In genomic region chr5:160188151-160188967, GRCh38 we compare ENCODE assay signal across 8 cellular contexts. TPM values are rescaled to one million over a fixed set of nuclear protein-coding genes. Genes with fewer than 3 reads are reported as not detected.
DNase-seq lines count a peak whose midpoint lies in the region; ATAC-seq and TF ChIP-seq lines count a peak whose summit lies in the region.

No MANE protein-coding gene starts in this region.

- H3K36me3 Mint-ChIP-seq in activated CD8-positive, alpha-beta T cell treated with anti-CD3 and anti-CD28 coated beads for 36 hours (ENCODE audit: low read depth) = no peaks in the 10 kb centered on the region

- no peaks in the 10 kb centered on the region for H3K9me3 ChIP-seq in heart right ventricle

- 2 to 3% methylated on average over 28 to 40 of the region's 40 CpGs for WGBS in heart right ventricle, 2 donors

- TF ChIP-seq CTCF in AG04449 (IDR thresholded peaks at IDR 0.05; ENCODE audit: insufficient read depth, low read length, missing control alignments) (peak; percentile 1), GM13976 (IDR thresholded peaks at IDR 0.05; ENCODE audit: borderline replicate concordance, control extremely low read depth, extremely low read depth, insufficient read depth, missing control alignments) (no peak), heart right ventricle (IDR thresholded peaks at IDR 0.05) (peak in 4 of 9 donors; percentile 13 to 40 (median 31))
- TF ChIP-seq CTCF in activated CD8-positive, alpha-beta T cell treated with anti-CD3 and anti-CD28 coated beads for 36 hours (IDR thresholded peaks at IDR 0.05) = no peak

- POLR2A ChIA-PET in AG04449 (lab: Yijun Ruan, JAX) = no interaction called here
- POLR2A ChIA-PET in activated CD8-positive, alpha-beta T cell treated with anti-CD3 and anti-CD28 coated beads for 36 hours (lab: Charles Lee) = interaction anchor here (1.2 kb wide), 1 partner anchor 188 kb away, joined by 4 read pairs; no protein-coding TSS in a partner anchor

- H3K9ac ChIP-seq in rectal smooth muscle tissue (ENCODE audit: low read length) = no peak overlapping the region

- H3K4me3 ChIP-seq in AG04449 (ENCODE audit: low read depth, low read length) = peak overlapping the region; percentile 44
- H3K4me3 ChIP-seq in heart right ventricle = peak overlapping the region; percentile 25 to 72 (median 60)
- H3K4me3 ChIP-seq in rectal smooth muscle tissue (ENCODE audit: low read length) = peak overlapping the region; percentile 54

- DNase-seq in AG04449 (ENCODE audit: low read depth, low spot score) (no peak), GM13976 (ENCODE audit: low spot score) (peak; percentile 59), heart right ventricle (peak; percentile 48 to 62)
- DNase-seq in activated CD8-positive, alpha-beta T cell treated with anti-CD3 and anti-CD28 coated beads for 36 hours = no peak
- no peak for DNase-seq in effector CD4-positive, alpha-beta T cell

- H3K4me3 Mint-ChIP-seq in activated CD8-positive, alpha-beta T cell treated with anti-CD3 and anti-CD28 coated beads for 36 hours = no peak overlapping the region

- peak; percentile 30 for ATAC-seq in activated CD8-positive, alpha-beta T cell treated with anti-CD3 and anti-CD28 coated beads for 36 hours
- peak; percentile 68 to 86 (median 81) for ATAC-seq in heart right ventricle
- ATAC-seq in HG03457 (IDR thresholded peaks at IDR 0.05; ENCODE audit: unreplicated experiment) = no peak
- no peak for ATAC-seq in GM19467 (IDR thresholded peaks at IDR 0.05; ENCODE audit: unreplicated experiment)

- no peak overlapping the region for H3K27ac Mint-ChIP-seq in activated CD8-positive, alpha-beta T cell treated with anti-CD3 and anti-CD28 coated beads for 36 hours

- no peaks in the 10 kb centered on the region for H3K27me3 ChIP-seq in heart right ventricle
- H3K27me3 ChIP-seq in rectal smooth muscle tissue (ENCODE audit: control insufficient read depth, insufficient read depth, low read length) = no peaks in the 10 kb centered on the region

- H3K27ac ChIP-seq in heart right ventricle = peak overlapping the region in 9 of 10 donors; percentile 44 to 82 (median 70)
- H3K27ac ChIP-seq in rectal smooth muscle tissue (ENCODE audit: low read depth, low read length) = no peak overlapping the region

- in situ Hi-C loops in GM13976 (cut with MboI; ENCODE audit: low sequenced_read_pairs, unreplicated experiment) = no loop called here

- CTCF ChIA-PET in AG04449 (lab: Yijun Ruan, JAX) = interaction anchor here (4.3 kb wide), 1 partner anchor 10 kb away, joined by 52 read pairs; no protein-coding TSS in a partner anchor
- CTCF ChIA-PET in activated CD8-positive, alpha-beta T cell treated with anti-CD3 and anti-CD28 coated beads for 36 hours (lab: Charles Lee) = interaction anchor here (1.8 kb wide), 1 partner anchor 157 kb away, joined by 4 read pairs; no protein-coding TSS in a partner anchor

- intact Hi-C loops in activated CD8-positive, alpha-beta T cell treated with anti-CD3 and anti-CD28 coated beads for 36 hours (cut with micrococcal nuclease) = no loop called here
- intact Hi-C loops in heart right ventricle (cut with DNase I) = no loop called here

- peaks cover 20% of the 10 kb centered on the region for H3K27me3 Mint-ChIP-seq in activated CD8-positive, alpha-beta T cell treated with anti-CD3 and anti-CD28 coated beads for 36 hours

- H3K9me3 Mint-ChIP-seq in activated CD8-positive, alpha-beta T cell treated with anti-CD3 and anti-CD28 coated beads for 36 hours = peaks cover 8% of the 10 kb centered on the region

- H3K4me1 Mint-ChIP-seq in activated CD8-positive, alpha-beta T cell treated with anti-CD3 and anti-CD28 coated beads for 36 hours (ENCODE audit: low read depth) = peaks cover 2% of the 10 kb centered on the region

- peaks cover 0 to 15% (median 8%) of the 10 kb centered on the region in 9 donors for H3K4me1 ChIP-seq in heart right ventricle
- H3K4me1 ChIP-seq in rectal smooth muscle tissue (ENCODE audit: control insufficient read depth, insufficient read depth, low read length) = no peaks in the 10 kb centered on the region

- H3K36me3 ChIP-seq in heart right ventricle (no peaks in the 10 kb centered on the region), rectal smooth muscle tissue (ENCODE audit: control insufficient read depth, insufficient read depth, low read length) (no peaks in the 10 kb centered on the region)

RNA-seq across cellular contexts. Expression of gene FABP6, which starts 40.9 kb away (rescaled TPM):
- total RNA-seq in activated CD8-positive, alpha-beta T cell treated with anti-CD3 and anti-CD28 coated beads for 36 hours = not detected
- total RNA-seq in heart right ventricle = 1 to 10 TPM in 9 of 10 donors, under 1 TPM in 1; 0.88 to 5.2 (median 1.4) TPM
- 1 to 10 TPM in 1 of 2 donors, under 1 TPM in 1; 0.13 to 5.9 TPM for polyA plus RNA-seq in heart right ventricle

Comparison
In these comparisons a context has a peak if more than half of its experiments do, and no peak if none do; other contexts are left out.
1. DNase-seq: peak in GM13976 (single experiment) and heart right ventricle (2 of 2); none in AG04449 (single experiment), activated CD8-positive, alpha-beta T cell treated with anti-CD3 and anti-CD28 coated beads for 36 hours (single experiment) and effector CD4-positive, alpha-beta T cell (single experiment).
2. ATAC-seq: peak in activated CD8-positive, alpha-beta T cell treated with anti-CD3 and anti-CD28 coated beads for 36 hours (single experiment) and heart right ventricle (8 of 8); none in HG03457 (single experiment) and GM19467 (single experiment).
3. Peak in every context shown above with its lines, with median percentiles within 50 percentile points of each other: H3K4me3 ChIP-seq.